8 cellular contexts compared by ENCODE assay signal in the genomic region with DNA sequence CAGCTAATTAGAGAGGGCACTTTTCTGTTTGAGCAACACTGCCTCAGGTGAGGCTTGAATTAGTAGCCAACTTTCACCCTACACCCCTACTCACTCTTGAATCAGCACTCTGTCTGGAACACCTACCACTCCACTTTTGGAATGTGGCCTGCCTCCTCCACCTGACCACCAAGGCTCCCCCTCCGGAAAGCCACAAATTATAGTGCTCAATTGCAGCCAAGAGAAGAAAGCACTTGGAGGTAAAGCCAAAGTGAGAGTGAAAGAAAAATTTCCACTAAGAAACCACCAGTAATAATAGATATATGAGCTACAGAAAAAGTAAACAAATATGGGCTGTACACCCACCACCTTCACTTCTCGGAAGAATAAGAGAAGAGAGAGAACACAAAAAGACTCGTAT.
DNase-seq lines count a peak whose midpoint lies in the region; ATAC-seq and TF ChIP-seq lines count a peak whose summit lies in the region.

No MANE protein-coding gene starts in this region.

- no peak overlapping the region for H3K27ac ChIP-seq in coronary artery

- peak overlapping the region; percentile 60 for H3K4me3 ChIP-seq in Loucy (ENCODE audit: low read length, poor library complexity, severe bottlenecking)
- no peak overlapping the region for H3K4me3 ChIP-seq in coronary artery

- H2AFZ ChIP-seq in Loucy (ENCODE audit: low read length): no peak overlapping the region

- ATAC-seq in GM18499 (IDR thresholded peaks at IDR 0.05; ENCODE audit: insufficient read depth, unreplicated experiment) (peak; percentile 52), GM21737 (IDR thresholded peaks at IDR 0.05; ENCODE audit: unreplicated experiment) (peak; percentile 63)

- peaks cover 28% of the 10 kb centered on the region for H3K4me1 ChIP-seq in Loucy (ENCODE audit: insufficient read depth, low read length, poor library complexity, severe bottlenecking)

- no peaks in the 10 kb centered on the region for H3F3A ChIP-seq in Loucy (ENCODE audit: low read depth)

- H3K4me2 ChIP-seq in Loucy (ENCODE audit: low read depth, low read length, poor library complexity, severe bottlenecking): peak overlapping the region; percentile 63

- no peaks in the 10 kb centered on the region for H3K9me3 ChIP-seq in Loucy (ENCODE audit: insufficient read depth, low read depth, low read length)

- H3K27me3 ChIP-seq in Loucy (ENCODE audit: insufficient read depth, low read length, poor library complexity, severe bottlenecking): no peaks in the 10 kb centered on the region

- DNase-seq in left kidney (ENCODE audit: low read depth, low spot score) (peak; percentile 24), HuH-7 (ENCODE audit: low spot score) (no peak), coronary artery (ENCODE audit: low spot score) (no peak), foreskin melanocyte (no peak), NCI-H2081 (lab: John Stamatoyannopoulos, UW) (no peak)

- no peaks in the 10 kb centered on the region for H3K9me2 ChIP-seq in Loucy (replicated peaks; ENCODE audit: low read depth, low read length)

- H3K9ac ChIP-seq in Loucy (ENCODE audit: low read depth, low read length, poor library complexity, severe bottlenecking): peak overlapping the region; percentile 9

- no peaks in the 10 kb centered on the region for H3K36me3 ChIP-seq in Loucy (ENCODE audit: insufficient read depth, low read length)

- peaks cover 45% of the 10 kb centered on the region for H3K79me2 ChIP-seq in Loucy (ENCODE audit: insufficient read depth, low read length)

- TF ChIP-seq CTCF in Loucy (conservative IDR thresholded peaks at IDR 0.05; ENCODE audit: low read length) (no peak), coronary artery (IDR thresholded peaks at IDR 0.05) (no peak)

- no peaks in the 10 kb centered on the region for H4K20me1 ChIP-seq in Loucy (ENCODE audit: insufficient read depth, low read length, poor library complexity, severe bottlenecking)
